In the genomic region with DNA sequence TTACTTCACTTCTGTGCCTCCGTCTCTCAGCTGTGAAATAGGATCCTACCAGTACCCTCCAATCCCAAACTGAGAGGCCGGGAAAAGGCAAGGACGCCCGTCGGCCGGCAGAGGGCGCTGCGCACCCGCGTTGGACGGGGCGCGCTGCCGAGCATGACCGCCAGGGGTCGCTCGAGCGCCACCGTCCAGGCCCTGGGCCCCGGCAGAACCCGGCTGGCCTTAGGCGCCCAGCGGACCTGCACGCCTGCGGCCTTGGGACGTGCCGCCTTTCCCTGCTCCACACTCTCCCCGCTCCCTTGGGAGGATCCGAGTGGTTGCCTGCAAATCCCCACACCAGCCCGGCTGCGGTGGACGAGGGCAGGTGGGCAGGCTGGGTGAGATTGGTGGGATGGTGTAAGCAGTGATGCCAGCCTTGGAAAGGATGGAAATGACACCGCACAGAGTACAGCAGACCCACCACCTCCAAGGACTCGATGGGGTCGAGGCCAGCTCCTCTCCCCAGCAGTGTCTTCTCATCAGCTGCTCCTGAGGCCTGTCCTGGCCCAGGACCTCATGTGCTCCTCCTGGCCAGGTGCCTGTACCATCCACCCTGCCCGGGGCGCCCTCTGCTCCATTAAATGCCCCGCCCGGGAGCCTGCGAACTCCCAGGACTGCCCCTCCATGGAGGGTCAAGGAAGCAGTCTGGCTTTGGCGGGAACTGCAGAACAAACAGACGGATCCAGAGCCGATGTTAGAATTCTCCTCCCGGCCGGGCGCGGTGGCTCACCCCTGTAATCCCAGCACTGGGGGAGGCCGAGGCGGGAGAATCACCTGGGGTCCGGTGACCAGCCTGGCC, we compare ENCODE assay signal across 1 cellular context.
TF ChIP-seq lines count a peak whose summit lies in the region.

No MANE protein-coding gene starts in this region.

TF ChIP-seq in HEK293, 187 proteins besides CTCF, POLR2A, EP300 and RAD21 (continued from another document):
- TF ChIP-seq, protein P1, sequence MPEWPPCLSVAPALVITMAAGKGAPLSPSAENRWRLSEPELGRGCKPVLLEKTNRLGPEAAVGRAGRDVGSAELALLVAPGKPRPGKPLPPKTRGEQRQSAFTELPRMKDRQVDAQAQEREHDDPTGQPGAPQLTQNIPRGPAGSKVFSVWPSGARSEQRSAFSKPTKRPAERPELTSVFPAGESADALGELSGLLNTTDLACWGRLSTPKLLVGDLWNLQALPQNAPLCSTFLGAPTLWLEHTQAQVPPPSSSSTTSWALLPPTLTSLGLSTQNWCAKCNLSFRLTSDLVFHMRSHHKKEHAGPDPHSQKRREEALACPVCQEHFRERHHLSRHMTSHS (tag by site-specific recombination; IDR thresholded peaks at IDR 0.05): no peak
- TF ChIP-seq ZNF510 (tag by site-specific recombination; IDR thresholded peaks at IDR 0.05; ENCODE audit: insufficient replicate concordance): no peak
